ENCODE assay signal across 17 cellular contexts in genomic region chr20:38083338-38084048, GRCh38. TPM values are rescaled to one million over a fixed set of nuclear protein-coding genes. Genes with fewer than 3 reads are reported as not detected.
DNase-seq lines count a peak whose midpoint lies in the region; ATAC-seq, FAIRE-seq and TF ChIP-seq lines count a peak whose summit lies in the region.
"Had no signal": no experiment of that assay in that cellular context is flagged by ENCODE, and none has a peak within 500 bp of the region (broad histone marks: within the 10 kb centered on the region; RNA-seq: fewer than 3 reads in every experiment).

No MANE protein-coding gene starts in this region.

- TF ChIP-seq POLR2A in GM12878 (IDR thresholded peaks at IDR 0.05; ENCODE audit: low read depth, low read length) = no peak

- SMC1A ChIA-PET in GM12878 (lab: Charles Lee; ENCODE audit: uncharacterized antibody, unreplicated experiment) = interaction anchor here (0.9 to 12.3 kb wide), 4 partner anchors 8 to 138 kb away, joined by 3 to 166 read pairs (median 11); no protein-coding TSS in a partner anchor

- in situ Hi-C loops in GM12878 (cut with MboI) = no loop called here

- no peak overlapping the region for H3K27ac Mint-ChIP-seq in activated CD4-positive, alpha-beta memory T cell treated with anti-CD3 and anti-CD28 coated beads, Interleukin-2, amount 10 ng/mL, durations not matched to agents 7 days and 5 days
- H3K27ac Mint-ChIP-seq: activated naive CD8-positive, alpha-beta T cell; neural progenitor cell had no signal

- WGBS in GM12878 (ENCODE audit: insufficient coverage, insufficient replicate concordance, low lambda C conversion rate, missing lambda C conversion rate) = 36% methylated on average over 12 of the region's 12 CpGs
- 47 to 73% (median 62%) methylated on average over 12 of the region's 12 CpGs for WGBS in psoas muscle, 3 donors

- peaks cover 12% of the 10 kb centered on the region for H3K79me2 ChIP-seq in GM12878 (ENCODE audit: control insufficient read depth, insufficient read depth, low read length)

- intact Hi-C loops in GM12878 (cut with micrococcal nuclease; ENCODE audit: unreplicated experiment) (no loop called here), left ventricle myocardium inferior (cut with micrococcal nuclease) (no loop called here), psoas muscle (cut with DNase I) (no loop called here)

- BruUV-seq in GM12878 (replicated peaks; lab: Mats Ljungman, UMichigan) = no TSS peak

- no peaks in the 10 kb centered on the region for H3K4me1 Mint-ChIP-seq in activated CD4-positive, alpha-beta memory T cell treated with anti-CD3 and anti-CD28 coated beads, Interleukin-2, amount 10 ng/mL, durations not matched to agents 7 days and 5 days
- H3K4me1 Mint-ChIP-seq: neural progenitor cell had no signal

- H3K27ac ChIP-seq in GM12878 (ENCODE audit: control insufficient read depth, insufficient read depth) = no peak overlapping the region
- peak overlapping the region; percentile 86 for H3K27ac ChIP-seq in left ventricle myocardium inferior (replicated peaks)
- H3K27ac ChIP-seq in psoas muscle = no peak overlapping the region
- H3K27ac ChIP-seq: HL-60, neural progenitor cell, vagina had no signal

- H2AFZ ChIP-seq in GM12878 (ENCODE audit: control insufficient read depth, low read depth, low read length) = no peak overlapping the region
- H2AFZ ChIP-seq: neural progenitor cell had no signal

- H3K9me3 Mint-ChIP-seq in activated CD4-positive, alpha-beta memory T cell treated with anti-CD3 and anti-CD28 coated beads, Interleukin-2, amount 10 ng/mL, durations not matched to agents 7 days and 5 days = peaks cover 3% of the 10 kb centered on the region

- no peak for TF ChIP-seq RAD21 in GM12878 (IDR thresholded peaks at IDR 0.05; ENCODE audit: insufficient read depth, low read depth, low read length)

- DNase-seq in EH (ENCODE audit: low read depth) (peak; percentile 15), GM12878 (ENCODE audit: low read depth, low spot score) (no peak), left ventricle myocardium inferior (no peak), psoas muscle (no peak), NAMALWA (ENCODE audit: low spot score) (no peak)
- no peak for DNase-seq in stimulated activated naive CD4-positive, alpha-beta T cell (lab: John Stamatoyannopoulos, UW)
- DNase-seq in activated CD4-positive, alpha-beta memory T cell treated with anti-CD3 and anti-CD28 coated beads, Interleukin-2, amount 10 ng/mL, durations not matched to agents 7 days and 5 days = no peak
- DNase-seq: DMS153, NCI-H2081 had no signal

- peaks cover 61% of the 10 kb centered on the region for H3K36me3 Mint-ChIP-seq in activated CD4-positive, alpha-beta memory T cell treated with anti-CD3 and anti-CD28 coated beads, Interleukin-2, amount 10 ng/mL, durations not matched to agents 7 days and 5 days (ENCODE audit: low read depth)

- TF ChIP-seq CTCF in GM12878 (IDR thresholded peaks at IDR 0.05 in 2 of 3, conservative IDR thresholded peaks at IDR 0.05 in 1 of 3; ENCODE audit: control insufficient read depth in 2 of 3, extremely low read depth in 1 of 3, insufficient read depth in 1 of 3, low read depth in 3 of 3, low read length in 3 of 3) (no peak), left ventricle myocardium inferior (IDR thresholded peaks at IDR 0.05; ENCODE audit: borderline replicate concordance) (no peak), psoas muscle (IDR thresholded peaks at IDR 0.05) (no peak)

- H4K20me1 ChIP-seq in GM12878 (ENCODE audit: control insufficient read depth, insufficient read depth) = no peaks in the 10 kb centered on the region

- CTCF ChIA-PET in GM12878 (lab: Yijun Ruan, JAX) = interaction anchor here (0.7 to 15.1 kb wide), 7 partner anchors 6 to 141 kb away, joined by 3 to 260 read pairs (median 4); no protein-coding TSS in a partner anchor
- CTCF ChIA-PET in activated CD4-positive, alpha-beta memory T cell treated with anti-CD3 and anti-CD28 coated beads, Interleukin-2, amount 10 ng/mL, durations not matched to agents 7 days and 5 days (lab: Charles Lee) = interaction anchor here (0.6 to 2.3 kb wide), 2 partner anchors 10 to 62 kb away, joined by 4 to 11 read pairs; no protein-coding TSS in a partner anchor

- no peaks in the 10 kb centered on the region for H3K4me1 ChIP-seq in GM12878 (ENCODE audit: control insufficient read depth, insufficient read depth, low read length)
- peaks cover 55% of the 10 kb centered on the region for H3K4me1 ChIP-seq in left ventricle myocardium inferior
- peaks cover 21% of the 10 kb centered on the region for H3K4me1 ChIP-seq in psoas muscle

- RAD21 ChIA-PET in GM12878 (lab: Charles Lee; ENCODE audit: unreplicated experiment) = interaction anchor here (0.8 to 1.6 kb wide), 6 partner anchors 10 to 81 kb away, joined by 3 to 5 read pairs (median 4); no protein-coding TSS in a partner anchor

- H3K27me3 ChIP-seq in GM12878 (replicated peaks in 1 of 2; ENCODE audit: control insufficient read depth in 2 of 2, insufficient read depth in 2 of 2, low read length in 1 of 2) (no peaks in the 10 kb centered on the region), left ventricle myocardium inferior (ENCODE audit: low read depth) (no peaks in the 10 kb centered on the region), psoas muscle (ENCODE audit: insufficient read depth in 3 of 3, low read length in 2 of 3) (no peaks in the 10 kb centered on the region)
- H3K27me3 ChIP-seq: neural progenitor cell, vagina had no signal

- H3K9me3 ChIP-seq in GM12878 (replicated peaks; ENCODE audit: control insufficient read depth, insufficient read depth, low read length) = peaks cover 4% of the 10 kb centered on the region
- H3K9me3 ChIP-seq in left ventricle myocardium inferior (replicated peaks) = no peaks in the 10 kb centered on the region
- no peaks in the 10 kb centered on the region for H3K9me3 ChIP-seq in psoas muscle
- H3K9me3 ChIP-seq: vagina had no signal

- no peak for TF ChIP-seq EP300 in GM12878 (IDR thresholded peaks at IDR 0.05; ENCODE audit: borderline replicate concordance in 1 of 2, control insufficient read depth in 1 of 2, low read depth in 2 of 2, low read length in 2 of 2)

- no peak overlapping the region for H3K9ac ChIP-seq in GM12878 (ENCODE audit: control insufficient read depth, insufficient read depth, low read length)
- H3K9ac ChIP-seq: neural progenitor cell had no signal

- FAIRE-seq in GM12878 (lab: Jason Lieb, UNC) = no peak
- FAIRE-seq: frontal cortex, H1, keratinocyte had no signal

- H3K4me3 Mint-ChIP-seq in activated CD4-positive, alpha-beta memory T cell treated with anti-CD3 and anti-CD28 coated beads, Interleukin-2, amount 10 ng/mL, durations not matched to agents 7 days and 5 days = no peak overlapping the region
- H3K4me3 Mint-ChIP-seq: activated naive CD8-positive, alpha-beta T cell; neural progenitor cell had no signal

- H3K27me3 Mint-ChIP-seq in activated CD4-positive, alpha-beta memory T cell treated with anti-CD3 and anti-CD28 coated beads, Interleukin-2, amount 10 ng/mL, durations not matched to agents 7 days and 5 days = no peaks in the 10 kb centered on the region
- H3K27me3 Mint-ChIP-seq: activated naive CD8-positive, alpha-beta T cell had no signal

- H3K4me2 ChIP-seq in GM12878 (ENCODE audit: control insufficient read depth, insufficient read depth) = no peak overlapping the region
- H3K4me2 ChIP-seq: neural progenitor cell had no signal

- H3K36me3 ChIP-seq in GM12878 (ENCODE audit: control insufficient read depth in 2 of 2, insufficient read depth in 2 of 2, low read length in 1 of 2) (peaks cover 11 to 14% of the 10 kb centered on the region in 2 experiments), left ventricle myocardium inferior (peaks cover 43% of the 10 kb centered on the region), psoas muscle (ENCODE audit: insufficient read depth in 1 of 2, low read depth in 1 of 2) (peaks cover 0 to 44% of the 10 kb centered on the region in 2 donors)
- H3K36me3 ChIP-seq: neural progenitor cell had no signal

- H3K4me3 ChIP-seq in GM12878 (no peak overlapping the region), left ventricle myocardium inferior (peak overlapping the region; percentile 28), psoas muscle (no peak overlapping the region)
- H3K4me3 ChIP-seq: neural progenitor cell, vagina had no signal

- no peak for ATAC-seq in GM12878
- peak; percentile 51 to 84 (median 80) for ATAC-seq in psoas muscle
- ATAC-seq in HG02623 (IDR thresholded peaks at IDR 0.05; ENCODE audit: unreplicated experiment) = no peak

- POLR2A ChIA-PET in GM12878 (lab: Charles Lee) = interaction anchor here (1.3 kb wide), 1 partner anchor 9 kb away, joined by 4 read pairs; no protein-coding TSS in a partner anchor
- POLR2A ChIA-PET in activated CD4-positive, alpha-beta memory T cell treated with anti-CD3 and anti-CD28 coated beads, Interleukin-2, amount 10 ng/mL, durations not matched to agents 7 days and 5 days (lab: Charles Lee) = interaction anchor here (0.6 to 1.2 kb wide), 2 partner anchors 11 to 20 kb away, joined by 3 to 6 read pairs; no protein-coding TSS in a partner anchor

RNA-seq across cellular contexts. Expression of gene RPRD1B, which starts 49.9 kb away (rescaled TPM):
- total RNA-seq in GM12878 (2013; cell fraction: nucleolus; rRNA removed) = 80.5 and 87.4 TPM in 2 replicates
- total RNA-seq in GM12878 (2014; rRNA removed) (29.7 and 33.6 TPM in 2 replicates), GM12878 (2014; rRNA removed; fragmentation: Illumina TruSeq; extraction: Trizol) (18.0 and 18.2 TPM in 2 replicates), GM12878 (2021) (30.1 and 30.5 TPM in 2 replicates), left ventricle myocardium inferior (58.9 TPM), psoas muscle (10 to 100 TPM; 32.7 to 55.7 (median 44.4) TPM)
- polyA plus RNA-seq in GM12878 (2011; ENCODE audit: low read depth) = 9.2 TPM
- polyA plus RNA-seq in GM12878 (2011; rRNA removed) (37.1 and 44.4 TPM in 2 replicates), GM12878 (2014; fragmentation: Illumina TruSeq; extraction: Trizol) (40.2 and 50.9 TPM in 2 replicates), GM12878 (2014; fragmentation: Nextera tagmentation; extraction: Ambion mirVana) (10 to 100 TPM in 1 of 2 experiments, 1 to 10 TPM in 1; 5.2 to 10.7 TPM), GM12878 (2014; rRNA removed) (29.6 and 29.7 TPM in 2 replicates), GM12878 (2016; fragmentation: Nextera tagmentation; extraction: Ambion mirVana) (10 to 100 TPM; 30.3 to 30.4 TPM), psoas muscle (10 to 100 TPM; 14.0 to 29.9 (median 29.4) TPM)
- polyA plus RNA-seq in GM12878 (2011; cell fraction: cytosol; rRNA removed) = 26.0 and 28.2 TPM in 2 replicates
- polyA plus RNA-seq in GM12878 (2011; cell fraction: nucleus; rRNA removed) = 24.3 and 28.1 TPM in 2 replicates
- polyA plus RNA-seq in GM12878 (2012) = 12.4 and 15.0 TPM in 2 replicates
- 27.3 and 27.4 TPM in 2 replicates for polyA minus RNA-seq in GM12878 (2011; rRNA and poly(A)+ RNA removed)
- 19.4 and 21.9 TPM in 2 replicates for polyA minus RNA-seq in GM12878 (2011; cell fraction: cytosol; rRNA and poly(A)+ RNA removed)
- 33.4 and 57.1 TPM in 2 replicates for polyA minus RNA-seq in GM12878 (2011; cell fraction: nucleus; rRNA and poly(A)+ RNA removed)
- total RNA-seq in activated CD4-positive, alpha-beta memory T cell treated with anti-CD3 and anti-CD28 coated beads, Interleukin-2, amount 10 ng/mL, durations not matched to agents 7 days and 5 days = 10 to 100 TPM; 27.6 to 33.2 TPM

RNA-seq across cellular contexts. Expression of gene TTI1, which starts 50.2 kb away (rescaled TPM):
- 85.3 and 87.8 TPM in 2 replicates for total RNA-seq in GM12878 (2013; cell fraction: nucleolus; rRNA removed)
- total RNA-seq in GM12878 (2014; rRNA removed) (24.1 and 26.9 TPM in 2 replicates), GM12878 (2014; rRNA removed; fragmentation: Illumina TruSeq; extraction: Trizol) (25.2 and 26.7 TPM in 2 replicates), GM12878 (2021) (25.6 and 27.2 TPM in 2 replicates), left ventricle myocardium inferior (12.1 TPM), psoas muscle (10 to 100 TPM; 11.9 to 24.0 (median 14.8) TPM)
- polyA plus RNA-seq in GM12878 (2011; ENCODE audit: low read depth) = 10.7 TPM
- polyA plus RNA-seq in GM12878 (2011; rRNA removed) (23.1 and 24.0 TPM in 2 replicates), GM12878 (2014; fragmentation: Illumina TruSeq; extraction: Trizol) (22.2 and 25.8 TPM in 2 replicates), GM12878 (2014; fragmentation: Nextera tagmentation; extraction: Ambion mirVana) (1 to 10 TPM; 5.3 to 5.5 TPM), GM12878 (2014; rRNA removed) (18.1 and 19.8 TPM in 2 replicates), GM12878 (2016; fragmentation: Nextera tagmentation; extraction: Ambion mirVana) (10 to 100 TPM; 39.8 to 44.6 TPM), psoas muscle (10 to 100 TPM; 11.4 to 29.7 (median 19.5) TPM)
- polyA plus RNA-seq in GM12878 (2011; cell fraction: cytosol; rRNA removed) = 18.7 and 22.2 TPM in 2 replicates
- polyA plus RNA-seq in GM12878 (2011; cell fraction: nucleus; rRNA removed) = 17.7 and 18.8 TPM in 2 replicates
- polyA plus RNA-seq in GM12878 (2012) = 13.3 and 15.3 TPM in 2 replicates
- 57.0 and 60.1 TPM in 2 replicates for polyA minus RNA-seq in GM12878 (2011; rRNA and poly(A)+ RNA removed)
- polyA minus RNA-seq in GM12878 (2011; cell fraction: cytosol; rRNA and poly(A)+ RNA removed) = 11.9 and 15.2 TPM in 2 replicates
- 33.5 and 42.4 TPM in 2 replicates for polyA minus RNA-seq in GM12878 (2011; cell fraction: nucleus; rRNA and poly(A)+ RNA removed)
- 10 to 100 TPM; 21.7 to 23.1 TPM for total RNA-seq in activated CD4-positive, alpha-beta memory T cell treated with anti-CD3 and anti-CD28 coated beads, Interleukin-2, amount 10 ng/mL, durations not matched to agents 7 days and 5 days

Comparison
In these comparisons a context has a peak if more than half of its experiments do, and no peak if none do; other contexts are left out.
1. ATAC-seq: peak in psoas muscle (4 of 4); none in GM12878 (single experiment) and HG02623 (single experiment).